1 cellular context compared by ENCODE assay signal in genomic region chr19:3783660-3784584, GRCh38.
TF ChIP-seq lines count a peak whose summit lies in the region.

No MANE protein-coding gene starts in this region.

TF ChIP-seq in HepG2, 621 proteins besides CTCF, POLR2A, EP300 and RAD21 (continued from another document and continues in another):
- TF ChIP-seq, protein P1, sequence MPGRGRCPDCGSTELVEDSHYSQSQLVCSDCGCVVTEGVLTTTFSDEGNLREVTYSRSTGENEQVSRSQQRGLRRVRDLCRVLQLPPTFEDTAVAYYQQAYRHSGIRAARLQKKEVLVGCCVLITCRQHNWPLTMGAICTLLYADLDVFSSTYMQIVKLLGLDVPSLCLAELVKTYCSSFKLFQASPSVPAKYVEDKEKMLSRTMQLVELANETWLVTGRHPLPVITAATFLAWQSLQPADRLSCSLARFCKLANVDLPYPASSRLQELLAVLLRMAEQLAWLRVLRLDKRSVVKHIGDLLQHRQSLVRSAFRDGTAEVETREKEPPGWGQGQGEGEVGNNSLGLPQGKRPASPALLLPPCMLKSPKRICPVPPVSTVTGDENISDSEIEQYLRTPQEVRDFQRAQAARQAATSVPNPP (CRISPR knock-in tag; IDR thresholded peaks at IDR 0.05): no peak
- TF ChIP-seq, protein P2, sequence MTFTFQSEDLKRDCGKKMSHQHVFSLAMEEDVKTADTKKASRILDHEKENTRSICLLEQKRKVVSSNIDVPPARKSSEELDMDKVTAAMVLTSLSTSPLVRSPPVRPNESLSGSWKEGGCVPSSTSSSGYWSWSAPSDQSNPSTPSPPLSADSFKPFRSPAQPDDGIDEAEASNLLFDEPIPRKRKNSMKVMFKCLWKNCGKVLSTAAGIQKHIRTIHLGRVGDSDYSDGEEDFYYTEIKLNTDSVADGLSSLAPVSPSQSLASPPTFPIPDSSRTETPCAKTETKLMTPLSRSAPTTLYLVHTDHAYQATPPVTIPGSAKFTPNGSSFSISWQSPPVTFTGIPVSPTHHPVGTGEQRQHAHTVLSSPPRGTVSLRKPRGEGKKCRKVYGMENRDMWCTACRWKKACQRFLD (CRISPR knock-in tag; IDR thresholded peaks at IDR 0.05; ENCODE audit: borderline replicate concordance): no peak
- TF ChIP-seq MBNL3 (CRISPR knock-in tag; conservative IDR thresholded peaks at IDR 0.05) (no peak), ZNF276 (CRISPR knock-in tag; IDR thresholded peaks at IDR 0.05; ENCODE audit: low read depth) (no peak), ZSCAN29 (CRISPR knock-in tag; conservative IDR thresholded peaks at IDR 0.05) (no peak), ZNF746 (CRISPR knock-in tag; IDR thresholded peaks at IDR 0.05) (no peak), ZNF430 (CRISPR knock-in tag; IDR thresholded peaks at IDR 0.05) (no peak), ZBED4 (CRISPR knock-in tag; IDR thresholded peaks at IDR 0.05; ENCODE audit: borderline replicate concordance) (no peak), ZNF710 (CRISPR knock-in tag; IDR thresholded peaks at IDR 0.05; ENCODE audit: borderline replicate concordance) (no peak), RBFOX2 (IDR thresholded peaks at IDR 0.05; ENCODE audit: low read depth, low read length) (no peak), THYN1 (CRISPR knock-in tag; IDR thresholded peaks at IDR 0.05; ENCODE audit: borderline replicate concordance, low read depth) (no peak), ZMYM3 (CRISPR knock-in tag; IDR thresholded peaks at IDR 0.05) (0 out of 2 replicates have a peak, but pooled peaks have one; percentile 16), MTA3 (CRISPR knock-in tag; IDR thresholded peaks at IDR 0.05) (no peak), CBFB (CRISPR knock-in tag; IDR thresholded peaks at IDR 0.05) (no peak), RFX3 (CRISPR knock-in tag; IDR thresholded peaks at IDR 0.05) (no peak), ZNF451 (CRISPR knock-in tag; IDR thresholded peaks at IDR 0.05) (no peak), HOXA3 (CRISPR knock-in tag; IDR thresholded peaks at IDR 0.05) (peak; percentile 80), MBD4 (IDR thresholded peaks at IDR 0.05; ENCODE audit: borderline replicate concordance, low read length) (no peak), SYNCRIP (IDR thresholded peaks at IDR 0.05; ENCODE audit: insufficient read depth, low read depth, low read length) (no peak), ONECUT2 (CRISPR knock-in tag; IDR thresholded peaks at IDR 0.05) (peak; percentile 58), ZUFSP (CRISPR knock-in tag; IDR thresholded peaks at IDR 0.05; ENCODE audit: borderline replicate concordance) (no peak), FOXC1 (CRISPR knock-in tag; IDR thresholded peaks at IDR 0.05; ENCODE audit: borderline replicate concordance) (no peak), TIGD3 (CRISPR knock-in tag; IDR thresholded peaks at IDR 0.05; ENCODE audit: borderline replicate concordance) (no peak), NPAS2 (CRISPR knock-in tag; IDR thresholded peaks at IDR 0.05; ENCODE audit: borderline replicate concordance) (no peak), PBX3 (CRISPR knock-in tag; IDR thresholded peaks at IDR 0.05; ENCODE audit: borderline replicate concordance) (no peak), MIER3 (CRISPR knock-in tag; IDR thresholded peaks at IDR 0.05; ENCODE audit: borderline replicate concordance) (peak; percentile 40; the same call in 1 of the 2 replicates), ZBTB44 (CRISPR knock-in tag; IDR thresholded peaks at IDR 0.05) (no peak)
- TF ChIP-seq, protein P3, sequence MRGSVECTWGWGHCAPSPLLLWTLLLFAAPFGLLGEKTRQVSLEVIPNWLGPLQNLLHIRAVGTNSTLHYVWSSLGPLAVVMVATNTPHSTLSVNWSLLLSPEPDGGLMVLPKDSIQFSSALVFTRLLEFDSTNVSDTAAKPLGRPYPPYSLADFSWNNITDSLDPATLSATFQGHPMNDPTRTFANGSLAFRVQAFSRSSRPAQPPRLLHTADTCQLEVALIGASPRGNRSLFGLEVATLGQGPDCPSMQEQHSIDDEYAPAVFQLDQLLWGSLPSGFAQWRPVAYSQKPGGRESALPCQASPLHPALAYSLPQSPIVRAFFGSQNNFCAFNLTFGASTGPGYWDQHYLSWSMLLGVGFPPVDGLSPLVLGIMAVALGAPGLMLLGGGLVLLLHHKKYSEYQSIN (CRISPR knock-in tag; IDR thresholded peaks at IDR 0.05; ENCODE audit: borderline replicate concordance): no peak
- TF ChIP-seq, protein P4, sequence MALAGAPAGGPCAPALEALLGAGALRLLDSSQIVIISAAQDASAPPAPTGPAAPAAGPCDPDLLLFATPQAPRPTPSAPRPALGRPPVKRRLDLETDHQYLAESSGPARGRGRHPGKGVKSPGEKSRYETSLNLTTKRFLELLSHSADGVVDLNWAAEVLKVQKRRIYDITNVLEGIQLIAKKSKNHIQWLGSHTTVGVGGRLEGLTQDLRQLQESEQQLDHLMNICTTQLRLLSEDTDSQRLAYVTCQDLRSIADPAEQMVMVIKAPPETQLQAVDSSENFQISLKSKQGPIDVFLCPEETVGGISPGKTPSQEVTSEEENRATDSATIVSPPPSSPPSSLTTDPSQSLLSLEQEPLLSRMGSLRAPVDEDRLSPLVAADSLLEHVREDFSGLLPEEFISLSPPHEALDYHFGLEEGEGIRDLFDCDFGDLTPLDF (CRISPR knock-in tag; IDR thresholded peaks at IDR 0.05): no peak
- TF ChIP-seq, protein P5, sequence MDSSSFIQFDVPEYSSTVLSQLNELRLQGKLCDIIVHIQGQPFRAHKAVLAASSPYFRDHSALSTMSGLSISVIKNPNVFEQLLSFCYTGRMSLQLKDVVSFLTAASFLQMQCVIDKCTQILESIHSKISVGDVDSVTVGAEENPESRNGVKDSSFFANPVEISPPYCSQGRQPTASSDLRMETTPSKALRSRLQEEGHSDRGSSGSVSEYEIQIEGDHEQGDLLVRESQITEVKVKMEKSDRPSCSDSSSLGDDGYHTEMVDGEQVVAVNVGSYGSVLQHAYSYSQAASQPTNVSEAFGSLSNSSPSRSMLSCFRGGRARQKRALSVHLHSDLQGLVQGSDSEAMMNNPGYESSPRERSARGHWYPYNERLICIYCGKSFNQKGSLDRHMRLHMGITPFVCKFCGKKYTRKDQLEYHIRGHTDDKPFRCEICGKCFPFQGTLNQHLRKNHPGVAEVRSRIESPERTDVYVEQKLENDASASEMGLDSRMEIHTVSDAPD (CRISPR knock-in tag; IDR thresholded peaks at IDR 0.05): no peak
- TF ChIP-seq, protein P6, sequence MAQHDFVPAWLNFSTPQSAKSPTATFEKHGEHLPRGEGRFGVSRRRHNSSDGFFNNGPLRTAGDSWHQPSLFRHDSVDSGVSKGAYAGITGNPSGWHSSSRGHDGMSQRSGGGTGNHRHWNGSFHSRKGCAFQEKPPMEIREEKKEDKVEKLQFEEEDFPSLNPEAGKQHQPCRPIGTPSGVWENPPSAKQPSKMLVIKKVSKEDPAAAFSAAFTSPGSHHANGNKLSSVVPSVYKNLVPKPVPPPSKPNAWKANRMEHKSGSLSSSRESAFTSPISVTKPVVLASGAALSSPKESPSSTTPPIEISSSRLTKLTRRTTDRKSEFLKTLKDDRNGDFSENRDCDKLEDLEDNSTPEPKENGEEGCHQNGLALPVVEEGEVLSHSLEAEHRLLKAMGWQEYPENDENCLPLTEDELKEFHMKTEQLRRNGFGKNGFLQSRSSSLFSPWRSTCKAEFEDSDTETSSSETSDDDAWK (CRISPR knock-in tag; IDR thresholded peaks at IDR 0.05): no peak
- TF ChIP-seq, protein P7, sequence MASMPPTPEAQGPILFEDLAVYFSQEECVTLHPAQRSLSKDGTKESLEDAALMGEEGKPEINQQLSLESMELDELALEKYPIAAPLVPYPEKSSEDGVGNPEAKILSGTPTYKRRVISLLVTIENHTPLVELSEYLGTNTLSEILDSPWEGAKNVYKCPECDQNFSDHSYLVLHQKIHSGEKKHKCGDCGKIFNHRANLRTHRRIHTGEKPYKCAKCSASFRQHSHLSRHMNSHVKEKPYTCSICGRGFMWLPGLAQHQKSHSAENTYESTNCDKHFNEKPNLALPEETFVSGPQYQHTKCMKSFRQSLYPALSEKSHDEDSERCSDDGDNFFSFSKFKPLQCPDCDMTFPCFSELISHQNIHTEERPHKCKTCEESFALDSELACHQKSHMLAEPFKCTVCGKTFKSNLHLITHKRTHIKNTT (CRISPR knock-in tag; IDR thresholded peaks at IDR 0.05): no peak
